8 cellular contexts compared by ENCODE assay signal in genomic region chr6:44655368-44656342, GRCh38.
A peak's percentile ranks its signal among the peaks of the same experiment; 100 is the strongest.
DNase-seq lines count a peak whose midpoint lies in the region; ATAC-seq, FAIRE-seq and TF ChIP-seq lines count a peak whose summit lies in the region.

No MANE protein-coding gene starts in this region.

- peak overlapping the region; percentile 75 for H3K27ac Mint-ChIP-seq in nephron progenitor cell

- peak overlapping the region; percentile 21 for H2AFZ ChIP-seq in fibroblast of lung (ENCODE audit: low read length)

- no peaks in the 10 kb centered on the region for H3K9me3 Mint-ChIP-seq in nephron progenitor cell

- peaks cover 9% of the 10 kb centered on the region for H3K27me3 Mint-ChIP-seq in nephron progenitor cell (ENCODE audit: low read depth, poor library complexity)

- TF ChIP-seq CTCF in GM12865 (IDR thresholded peaks at IDR 0.05; ENCODE audit: insufficient read depth, low read depth, low read length, missing control alignments): peak; percentile 94
- peak; percentile 89 to 92 for TF ChIP-seq CTCF in fibroblast of lung (conservative IDR thresholded peaks at IDR 0.05 in 1 of 2, IDR thresholded peaks at IDR 0.05 in 1 of 2; ENCODE audit: low read depth in 1 of 2, low read length in 2 of 2)
- TF ChIP-seq CTCF in nephron progenitor cell (IDR thresholded peaks at IDR 0.05): peak; percentile 95

- H3K4me1 Mint-ChIP-seq in nephron progenitor cell: peaks cover 68% of the 10 kb centered on the region

- H3K4me3 ChIP-seq in GM12865 (ENCODE audit: low read depth, low read length) (no peak overlapping the region), fibroblast of lung (replicated peaks in 1 of 4; ENCODE audit: control extremely low read depth in 1 of 4, insufficient read depth in 1 of 4, low read depth in 3 of 4, low read length in 4 of 4) (no peak overlapping the region)

- no peak overlapping the region for H3K9ac ChIP-seq in fibroblast of lung (ENCODE audit: insufficient read depth, low read length)

- no peaks in the 10 kb centered on the region for H3K9me3 ChIP-seq in fibroblast of lung (ENCODE audit: control insufficient read depth, insufficient read depth, low read depth, low read length)

- peak overlapping the region; percentile 55 for H3K4me3 Mint-ChIP-seq in nephron progenitor cell

- ATAC-seq in HG03196 (IDR thresholded peaks at IDR 0.05; ENCODE audit: unreplicated experiment): no peak

- no peaks in the 10 kb centered on the region for H4K20me1 ChIP-seq in fibroblast of lung (ENCODE audit: control insufficient read depth, extremely low read depth, insufficient read depth, low read length)

- H3K4me1 ChIP-seq in fibroblast of lung (ENCODE audit: control insufficient read depth, extremely low read depth, insufficient read depth, low read length): no peaks in the 10 kb centered on the region

- no peaks in the 10 kb centered on the region for H3K79me2 ChIP-seq in fibroblast of lung (ENCODE audit: control insufficient read depth, insufficient read depth, low read length)

- no peaks in the 10 kb centered on the region for H3K36me3 Mint-ChIP-seq in nephron progenitor cell (ENCODE audit: low read depth)

- H3K4me2 ChIP-seq in fibroblast of lung (ENCODE audit: extremely low read depth, insufficient read depth, low read length): peak overlapping the region; percentile 54

- peak; percentile 70 for DNase-seq in GM12865 (ENCODE audit: low read depth)
- peak; percentile 73 for DNase-seq in HTR-8/SVneo (ENCODE audit: insufficient read length, low spot score)
- DNase-seq in RPMI7951 (ENCODE audit: low read depth): peak; percentile 63
- peak; percentile 88 to 89 for DNase-seq in activated T-cell treated with anti-CD3 and anti-CD28 coated beads, Interleukin-2, amount 50 U/mL, for 48 hours
- peak; percentile 57 to 68 for DNase-seq in fibroblast of lung (ENCODE audit: low read depth in 2 of 2)
- peak; percentile 90 for DNase-seq in nephron progenitor cell
- DNase-seq in stimulated activated naive CD4-positive, alpha-beta T cell (lab: John Stamatoyannopoulos, UW): peak; percentile 40 to 75 (median 62)

- peak; percentile 74 for FAIRE-seq in HTR-8/SVneo (lab: Jason Lieb, UNC)

- H3K36me3 ChIP-seq in fibroblast of lung (ENCODE audit: control insufficient read depth, insufficient read depth, low read length): no peaks in the 10 kb centered on the region

- H3K27ac ChIP-seq in fibroblast of lung (ENCODE audit: insufficient read depth, low read length): no peak overlapping the region

- peaks cover 2% of the 10 kb centered on the region for H3K27me3 ChIP-seq in fibroblast of lung (ENCODE audit: control insufficient read depth, insufficient read depth, low read length)
